In the genomic region with DNA sequence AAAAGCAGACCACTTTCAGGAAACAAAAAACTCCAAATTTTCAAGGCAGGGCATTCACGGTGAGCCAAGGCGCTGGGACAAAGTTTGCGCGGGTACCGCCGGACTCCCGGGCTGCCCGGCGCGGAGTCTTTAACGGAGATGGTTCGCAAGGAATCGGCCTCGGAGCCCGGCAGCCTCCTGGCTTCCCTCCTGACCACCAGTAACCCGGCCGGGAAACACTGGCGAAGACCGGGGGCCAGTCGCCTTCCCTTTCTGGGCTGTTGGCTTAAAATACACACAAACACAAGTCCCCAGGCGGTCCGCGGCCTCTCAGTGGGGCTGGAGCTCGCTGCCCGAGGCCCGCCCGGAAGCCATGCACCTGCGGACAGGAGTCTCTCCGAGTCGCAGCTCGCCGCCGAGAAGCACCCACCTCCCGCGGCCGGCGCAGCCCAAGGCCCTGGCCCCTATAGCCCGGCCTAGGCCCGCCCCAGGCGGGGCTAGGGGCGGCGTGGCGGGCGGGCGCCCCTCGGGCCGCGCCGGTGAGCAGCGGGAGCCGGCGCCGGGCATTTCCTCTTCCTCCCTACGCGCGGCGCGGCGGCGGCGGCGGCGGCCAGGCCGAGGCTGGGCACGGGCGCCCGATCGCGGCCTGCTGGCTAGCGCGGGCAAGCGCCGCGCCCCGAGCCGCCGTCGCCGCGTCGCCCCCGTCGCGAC, we compare ENCODE assay signal across 7 cellular contexts. TPM values are rescaled to one million over a fixed set of nuclear protein-coding genes. Genes with fewer than 3 reads are reported as not detected.
A peak's percentile ranks its signal among the peaks of the same experiment; 100 is the strongest.
DNase-seq lines count a peak whose midpoint lies in the region; ATAC-seq and TF ChIP-seq lines count a peak whose summit lies in the region.

No MANE protein-coding gene starts in this region.

- H3K27ac ChIP-seq in HEK293 (ENCODE audit: extremely low read depth, low read depth, low read length): peak overlapping the region; percentile 99
- peak overlapping the region; percentile 96 for H3K27ac ChIP-seq in lower lobe of right lung

- H3K4me3 ChIP-seq in HEK293 (ENCODE audit: low read depth, low read length) (peak overlapping the region; percentile 86), lower lobe of right lung (peak overlapping the region; percentile 83)

- ATAC-seq in GM18502 (IDR thresholded peaks at IDR 0.05; ENCODE audit: poor library complexity, unreplicated experiment) (peak; percentile 42), lower lobe of right lung (peak; percentile 74 to 83)

- H3K9me3 Mint-ChIP-seq in activated CD4-positive, alpha-beta T cell treated with anti-CD3 and anti-CD28 coated beads, Interleukin-2, amount 10 ng/mL, durations not matched to agents 24 days and 14 days: no peaks in the 10 kb centered on the region

- peaks cover 39% of the 10 kb centered on the region for H3K36me3 Mint-ChIP-seq in activated CD4-positive, alpha-beta T cell treated with anti-CD3 and anti-CD28 coated beads, Interleukin-2, amount 10 ng/mL, durations not matched to agents 24 days and 14 days (ENCODE audit: low read depth)

- TF ChIP-seq CTCF in HEK293 (tag by site-specific recombination; IDR thresholded peaks at IDR 0.05) (no peak), lower lobe of right lung (IDR thresholded peaks at IDR 0.05) (no peak)

- H3K27me3 ChIP-seq in lower lobe of right lung (ENCODE audit: low read depth): no peaks in the 10 kb centered on the region

- H3K4me1 ChIP-seq in HEK293 (ENCODE audit: control insufficient read depth, insufficient read depth, low read length): peaks cover 9% of the 10 kb centered on the region
- H3K4me1 ChIP-seq in lower lobe of right lung: peaks cover 56% of the 10 kb centered on the region

- POLR2A ChIA-PET in HEK293 (lab: Yijun Ruan, JAX): interaction anchor here (1.0 to 6.6 kb wide), 6 partner anchors 11 to 384 kb away, joined by 3 to 59 read pairs (median 5); a partner anchor contains a TSS

- peaks cover 6 to 13% of the 10 kb centered on the region in 2 experiments; a peak in 2 of 3 replicates for H3K36me3 ChIP-seq in HEK293 (ENCODE audit: control insufficient read depth in 2 of 2, insufficient read depth in 1 of 2, low read length in 2 of 2)
- H3K36me3 ChIP-seq in lower lobe of right lung: no peaks in the 10 kb centered on the region

- CTCF ChIA-PET in HEK293 (lab: Yijun Ruan, JAX): interaction anchor here (0.7 to 0.8 kb wide), 2 partner anchors 84 to 716 kb away, joined by 3 to 4 read pairs; no protein-coding TSS in a partner anchor

- H3K4me3 Mint-ChIP-seq in activated CD4-positive, alpha-beta T cell treated with anti-CD3 and anti-CD28 coated beads, Interleukin-2, amount 10 ng/mL, durations not matched to agents 24 days and 14 days: peak overlapping the region; percentile 95

- H3K27ac Mint-ChIP-seq in activated CD4-positive, alpha-beta T cell treated with anti-CD3 and anti-CD28 coated beads, Interleukin-2, amount 10 ng/mL, durations not matched to agents 24 days and 14 days: peak overlapping the region; percentile 100

- H3K9me3 ChIP-seq in HEK293 (ENCODE audit: control insufficient read depth, insufficient read depth, low read depth, low read length) (no peaks in the 10 kb centered on the region), lower lobe of right lung (no peaks in the 10 kb centered on the region)

- intact Hi-C loops in activated CD4-positive, alpha-beta T cell treated with anti-CD3 and anti-CD28 coated beads, Interleukin-2, amount 10 ng/mL, durations not matched to agents 24 days and 14 days (cut with micrococcal nuclease): loop anchor here (1.0 to 2.0 kb wide), 3 partner anchors 31 to 45 kb away; no protein-coding TSS in a partner anchor
- intact Hi-C loops in lower lobe of right lung (cut with DNase I): no loop called here

- peaks cover 32% of the 10 kb centered on the region for H3K4me1 Mint-ChIP-seq in activated CD4-positive, alpha-beta T cell treated with anti-CD3 and anti-CD28 coated beads, Interleukin-2, amount 10 ng/mL, durations not matched to agents 24 days and 14 days

- peak; percentile 23 for DNase-seq in MV-4-11 (lab: John Stamatoyannopoulos, UW)
- DNase-seq in activated CD4-positive, alpha-beta T cell treated with anti-CD3 and anti-CD28 coated beads, Interleukin-2, amount 10 ng/mL, durations not matched to agents 24 days and 14 days: peak; percentile 90
- peak; percentile 65 for DNase-seq in dermis blood vessel endothelial cell
- DNase-seq in lower lobe of right lung: peak; percentile 85
- peak; percentile 20 to 50 (median 23) for DNase-seq in stimulated activated CD4-positive, alpha-beta T cell treated with anti-CD3 and anti-CD28 coated beads, TNF-alpha, amount 100 ng/mL, for 4 hours (ENCODE audit: low read depth in 3 of 3)

- no peaks in the 10 kb centered on the region for H3K27me3 Mint-ChIP-seq in activated CD4-positive, alpha-beta T cell treated with anti-CD3 and anti-CD28 coated beads, Interleukin-2, amount 10 ng/mL, durations not matched to agents 24 days and 14 days

TF ChIP-seq in HEK293, 187 proteins besides CTCF, POLR2A, EP300 and RAD21 (continues in another document):
- TF ChIP-seq ZNF341 (tag by site-specific recombination; IDR thresholded peaks at IDR 0.05; ENCODE audit: low read depth) (no peak), ZNF169 (tag by site-specific recombination; IDR thresholded peaks at IDR 0.05) (no peak), ZEB2 (tag by site-specific recombination; IDR thresholded peaks at IDR 0.05) (peak; percentile 18; the same call in 1 of the 2 replicates), ZFP37 (tag by site-specific recombination; IDR thresholded peaks at IDR 0.05) (no peak), REPIN1 (tag by site-specific recombination; IDR thresholded peaks at IDR 0.05; ENCODE audit: low read depth) (no peak), KLF8 (tag by site-specific recombination; IDR thresholded peaks at IDR 0.05) (peak; percentile 47; the same call in 1 of the 2 replicates), ZNF610 (tag by site-specific recombination; IDR thresholded peaks at IDR 0.05; ENCODE audit: borderline replicate concordance) (no peak), ZNF221 (tag by site-specific recombination; IDR thresholded peaks at IDR 0.05; ENCODE audit: borderline replicate concordance) (no peak), BCL11A (tag by site-specific recombination; IDR thresholded peaks at IDR 0.05; ENCODE audit: low read depth) (no peak), ZNF830 (tag by site-specific recombination; IDR thresholded peaks at IDR 0.05; ENCODE audit: low read depth) (no peak), OSR2 (tag by site-specific recombination; IDR thresholded peaks at IDR 0.05) (no peak), ZNF132 (tag by site-specific recombination; IDR thresholded peaks at IDR 0.05; ENCODE audit: borderline replicate concordance) (no peak), ZNF138 (tag by site-specific recombination; IDR thresholded peaks at IDR 0.05; ENCODE audit: borderline replicate concordance) (no peak), GLIS2 (tag by site-specific recombination; IDR thresholded peaks at IDR 0.05) (0 out of 2 replicates have a peak, but pooled peaks have one; percentile 40), ZBTB8A (tag by site-specific recombination; IDR thresholded peaks at IDR 0.05) (peak; percentile 70), ZNF394 (tag by site-specific recombination; IDR thresholded peaks at IDR 0.05; ENCODE audit: borderline replicate concordance) (no peak), YY2 (tag by site-specific recombination; IDR thresholded peaks at IDR 0.05) (no peak)
- TF ChIP-seq, protein P1, sequence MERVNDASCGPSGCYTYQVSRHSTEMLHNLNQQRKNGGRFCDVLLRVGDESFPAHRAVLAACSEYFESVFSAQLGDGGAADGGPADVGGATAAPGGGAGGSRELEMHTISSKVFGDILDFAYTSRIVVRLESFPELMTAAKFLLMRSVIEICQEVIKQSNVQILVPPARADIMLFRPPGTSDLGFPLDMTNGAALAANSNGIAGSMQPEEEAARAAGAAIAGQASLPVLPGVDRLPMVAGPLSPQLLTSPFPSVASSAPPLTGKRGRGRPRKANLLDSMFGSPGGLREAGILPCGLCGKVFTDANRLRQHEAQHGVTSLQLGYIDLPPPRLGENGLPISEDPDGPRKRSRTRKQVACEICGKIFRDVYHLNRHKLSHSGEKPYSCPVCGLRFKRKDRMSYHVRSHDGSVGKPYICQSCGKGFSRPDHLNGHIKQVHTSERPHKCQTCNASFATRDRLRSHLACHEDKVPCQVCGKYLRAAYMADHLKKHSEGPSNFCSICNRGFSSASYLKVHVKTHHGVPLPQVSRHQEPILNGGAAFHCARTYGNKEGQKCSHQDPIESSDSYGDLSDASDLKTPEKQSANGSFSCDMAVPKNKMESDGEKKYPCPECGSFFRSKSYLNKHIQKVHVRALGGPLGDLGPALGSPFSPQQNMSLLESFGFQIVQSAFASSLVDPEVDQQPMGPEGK (tag by site-specific recombination; IDR thresholded peaks at IDR 0.05): no peak
- TF ChIP-seq, protein P2, sequence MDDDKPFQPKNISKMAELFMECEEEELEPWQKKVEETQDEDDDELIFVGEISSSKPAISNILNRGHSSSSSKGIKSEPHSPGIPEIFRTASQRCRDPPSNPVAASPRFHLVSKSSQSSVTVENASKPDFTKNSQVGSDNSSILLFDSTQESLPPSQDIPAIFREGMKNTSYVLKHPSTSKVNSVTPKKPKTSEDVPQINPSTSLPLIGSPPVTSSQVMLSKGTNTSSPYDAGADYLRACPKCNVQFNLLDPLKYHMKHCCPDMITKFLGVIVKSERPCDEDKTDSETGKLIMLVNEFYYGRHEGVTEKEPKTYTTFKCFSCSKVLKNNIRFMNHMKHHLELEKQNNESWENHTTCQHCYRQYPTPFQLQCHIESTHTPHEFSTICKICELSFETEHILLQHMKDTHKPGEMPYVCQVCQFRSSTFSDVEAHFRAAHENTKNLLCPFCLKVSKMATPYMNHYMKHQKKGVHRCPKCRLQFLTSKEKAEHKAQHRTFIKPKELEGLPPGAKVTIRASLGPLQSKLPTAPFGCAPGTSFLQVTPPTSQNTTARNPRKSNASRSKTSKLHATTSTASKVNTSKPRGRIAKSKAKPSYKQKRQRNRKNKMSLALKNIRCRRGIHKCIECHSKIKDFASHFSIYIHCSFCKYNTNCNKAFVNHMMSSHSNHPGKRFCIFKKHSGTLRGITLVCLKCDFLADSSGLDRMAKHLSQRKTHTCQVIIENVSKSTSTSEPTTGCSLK (tag by site-specific recombination; IDR thresholded peaks at IDR 0.05): no peak

RNA-seq across cellular contexts. Expression of a gene that starts 0.6 kb away (rescaled TPM):
- total RNA-seq in activated CD4-positive, alpha-beta T cell treated with anti-CD3 and anti-CD28 coated beads, Interleukin-2, amount 10 ng/mL, durations not matched to agents 24 days and 14 days: 98.1 and 101 TPM in 2 replicates
- total RNA-seq in dermis blood vessel endothelial cell (65.9 and 97.5 TPM in 2 replicates), lower lobe of right lung (64.2 TPM)

Comparison
In these comparisons a context has a peak if more than half of its experiments do, and no peak if none do; other contexts are left out.
1. Peak in every context shown above with its lines: DNase-seq, ATAC-seq, H3K4me3 ChIP-seq and H3K27ac ChIP-seq.
2. DNase-seq: peak in every context shown above with its lines; median percentile 90 in activated CD4-positive, alpha-beta T cell treated with anti-CD3 and anti-CD28 coated beads, Interleukin-2, amount 10 ng/mL, durations not matched to agents 24 days and 14 days; 85 in lower lobe of right lung; 65 in dermis blood vessel endothelial cell; 23 in MV-4-11; 23 in stimulated activated CD4-positive, alpha-beta T cell treated with anti-CD3 and anti-CD28 coated beads, TNF-alpha, amount 100 ng/mL, for 4 hours.